Comparison of ENCODE assay signal across 23 cellular contexts in genomic region chr10:92505044-92505443, GRCh38.
DNase-seq lines count a peak whose midpoint lies in the region; ATAC-seq, FAIRE-seq and TF ChIP-seq lines count a peak whose summit lies in the region.
"Had no signal": no experiment of that assay in that cellular context is flagged by ENCODE, and none has a peak within 500 bp of the region (broad histone marks: within the 10 kb centered on the region; RNA-seq: fewer than 3 reads in every experiment).

No MANE protein-coding gene starts in this region.

- no peaks in the 10 kb centered on the region for H3K27me3 Mint-ChIP-seq in CD4-positive, CD25-positive, alpha-beta regulatory T cell
- H3K27me3 Mint-ChIP-seq in chondrocyte (ENCODE audit: low read depth): no peaks in the 10 kb centered on the region
- H3K27me3 Mint-ChIP-seq in activated naive CD4-positive, alpha-beta T cell treated with anti-CD3 and anti-CD28 coated beads, Interleukin-2, amount 10 ng/mL, durations not matched to agents 7 days and 5 days: no peaks in the 10 kb centered on the region
- H3K27me3 Mint-ChIP-seq: B cell; CD8-positive, alpha-beta memory T cell; IgD-negative memory B cell had no signal

- no peak for TF ChIP-seq POLR2A in A549 (IDR thresholded peaks at IDR 0.05; ENCODE audit: low read length)

- no peak for DNase-seq in A549 (ENCODE audit: low read depth in 1 of 2, low spot score in 1 of 2)
- DNase-seq in CD4-positive, CD25-positive, alpha-beta regulatory T cell: no peak
- DNase-seq in OCI-LY7 (ENCODE audit: low spot score): no peak
- DNase-seq in chondrocyte (ENCODE audit: low spot score): no peak
- no peak for DNase-seq in activated naive CD4-positive, alpha-beta T cell treated with anti-CD3 and anti-CD28 coated beads, Interleukin-2, amount 10 ng/mL, durations not matched to agents 7 days and 5 days
- DNase-seq in NCI-H82 (lab: John Stamatoyannopoulos, UW): no peak
- DNase-seq: CD8-positive, alpha-beta memory T cell; COR-L47; DMS 273 treated with DMSO at 0.1 percent for 48 hours; GOT3; H7; Kasumi-1; KG1 had no signal

- H3K27ac ChIP-seq in A549: no peak overlapping the region
- no peak overlapping the region for H3K27ac ChIP-seq in CD4-positive, CD25-positive, alpha-beta regulatory T cell (ENCODE audit: insufficient read depth, low read length, poor library complexity, severe bottlenecking)
- H3K27ac ChIP-seq in OCI-LY7 (ENCODE audit: low read depth, low read length, poor library complexity, severe bottlenecking): no peak overlapping the region
- H3K27ac ChIP-seq: BLaER1 treated with 17β-estradiol and CSF1 and Interleukin-3, amounts not matched to agents 10 nM and 100 nM; HL-60 had no signal

- H3K79me2 ChIP-seq in OCI-LY7 (ENCODE audit: insufficient read depth, low read depth, low read length): no peaks in the 10 kb centered on the region

- H3K36me3 Mint-ChIP-seq in CD4-positive, CD25-positive, alpha-beta regulatory T cell: peaks cover 41% of the 10 kb centered on the region
- H3K36me3 Mint-ChIP-seq in chondrocyte (ENCODE audit: low read depth): peaks cover 25% of the 10 kb centered on the region
- H3K36me3 Mint-ChIP-seq in activated naive CD4-positive, alpha-beta T cell treated with anti-CD3 and anti-CD28 coated beads, Interleukin-2, amount 10 ng/mL, durations not matched to agents 7 days and 5 days: peaks cover 16% of the 10 kb centered on the region

- BruUV-seq in OCI-LY7 (replicated peaks; lab: Mats Ljungman, UMichigan): no TSS peak

- no peak for TF ChIP-seq CTCF in A549 (IDR thresholded peaks at IDR 0.05)
- peak; percentile 37 for TF ChIP-seq CTCF in OCI-LY7 (conservative IDR thresholded peaks at IDR 0.05; ENCODE audit: low read length)
- TF ChIP-seq CTCF in chondrocyte (IDR thresholded peaks at IDR 0.05): peak; percentile 31

- peak overlapping the region in 2 of 3 donors; percentile 24 to 57 for H3K27ac Mint-ChIP-seq in CD4-positive, CD25-positive, alpha-beta regulatory T cell
- no peak overlapping the region for H3K27ac Mint-ChIP-seq in chondrocyte (ENCODE audit: unreplicated experiment)
- H3K27ac Mint-ChIP-seq in activated naive CD4-positive, alpha-beta T cell treated with anti-CD3 and anti-CD28 coated beads, Interleukin-2, amount 10 ng/mL, durations not matched to agents 7 days and 5 days: no peak overlapping the region
- H3K27ac Mint-ChIP-seq: B cell, IgD-negative memory B cell had no signal

- H2AFZ ChIP-seq in OCI-LY7 (ENCODE audit: low read length): no peak overlapping the region

- no peaks in the 10 kb centered on the region for H4K20me1 ChIP-seq in OCI-LY7 (ENCODE audit: insufficient read depth, low read length)
- H4K20me1 ChIP-seq: BLaER1 treated with 17β-estradiol and CSF1 and Interleukin-3, amounts not matched to agents 10 nM and 100 nM had no signal

- H3K4me3 Mint-ChIP-seq in CD4-positive, CD25-positive, alpha-beta regulatory T cell: no peak overlapping the region
- no peak overlapping the region for H3K4me3 Mint-ChIP-seq in chondrocyte (ENCODE audit: unreplicated experiment)
- no peak overlapping the region for H3K4me3 Mint-ChIP-seq in activated naive CD4-positive, alpha-beta T cell treated with anti-CD3 and anti-CD28 coated beads, Interleukin-2, amount 10 ng/mL, durations not matched to agents 7 days and 5 days
- H3K4me3 Mint-ChIP-seq: B cell; CD8-positive, alpha-beta memory T cell; IgD-negative memory B cell had no signal

- no peak for TF ChIP-seq EP300 in A549 (IDR thresholded peaks at IDR 0.05)

- H3K4me1 Mint-ChIP-seq in CD4-positive, CD25-positive, alpha-beta regulatory T cell: peaks cover 0 to 4% (median 0%) of the 10 kb centered on the region in 4 donors
- no peaks in the 10 kb centered on the region for H3K4me1 Mint-ChIP-seq in chondrocyte (ENCODE audit: low read depth)
- H3K4me1 Mint-ChIP-seq in activated naive CD4-positive, alpha-beta T cell treated with anti-CD3 and anti-CD28 coated beads, Interleukin-2, amount 10 ng/mL, durations not matched to agents 7 days and 5 days: no peaks in the 10 kb centered on the region
- H3K4me1 Mint-ChIP-seq: B cell; CD8-positive, alpha-beta memory T cell had no signal

- WGBS in A549 (ENCODE audit: missing lambda C conversion rate): 89% methylated on average over 5 of the region's 5 CpGs

- H3K4me2 ChIP-seq in A549 (no peak overlapping the region), OCI-LY7 (ENCODE audit: low read length) (no peak overlapping the region)
- H3K4me2 ChIP-seq: BLaER1 treated with 17β-estradiol and CSF1 and Interleukin-3, amounts not matched to agents 10 nM and 100 nM had no signal

- no peaks in the 10 kb centered on the region for H3K9me3 ChIP-seq in A549
- no peaks in the 10 kb centered on the region for H3K9me3 ChIP-seq in CD4-positive, CD25-positive, alpha-beta regulatory T cell (ENCODE audit: control insufficient read depth in 2 of 2, low read length in 2 of 2)
- H3K9me3 ChIP-seq in OCI-LY7 (ENCODE audit: low read length): no peaks in the 10 kb centered on the region
- H3K9me3 ChIP-seq: BLaER1 treated with 17β-estradiol and CSF1 and Interleukin-3, amounts not matched to agents 10 nM and 100 nM had no signal

- H3K4me1 ChIP-seq in A549 (no peaks in the 10 kb centered on the region), OCI-LY7 (ENCODE audit: insufficient read depth, low read length, poor library complexity, severe bottlenecking) (no peaks in the 10 kb centered on the region)
- H3K4me1 ChIP-seq in CD4-positive, CD25-positive, alpha-beta regulatory T cell (ENCODE audit: control insufficient read depth, insufficient read depth, low read length, poor library complexity, severe bottlenecking): no peaks in the 10 kb centered on the region
- H3K4me1 ChIP-seq: BLaER1 treated with 17β-estradiol and CSF1 and Interleukin-3, amounts not matched to agents 10 nM and 100 nM had no signal

- peaks cover 56% of the 10 kb centered on the region for H3K36me3 ChIP-seq in CD4-positive, CD25-positive, alpha-beta regulatory T cell (ENCODE audit: control insufficient read depth, insufficient read depth, low read length)
- peaks cover 44% of the 10 kb centered on the region for H3K36me3 ChIP-seq in OCI-LY7 (ENCODE audit: insufficient read depth, low read length)

- no peaks in the 10 kb centered on the region for H3K9me3 Mint-ChIP-seq in CD4-positive, CD25-positive, alpha-beta regulatory T cell
- H3K9me3 Mint-ChIP-seq in chondrocyte (ENCODE audit: low read depth): no peaks in the 10 kb centered on the region
- no peaks in the 10 kb centered on the region for H3K9me3 Mint-ChIP-seq in activated naive CD4-positive, alpha-beta T cell treated with anti-CD3 and anti-CD28 coated beads, Interleukin-2, amount 10 ng/mL, durations not matched to agents 7 days and 5 days
- H3K9me3 Mint-ChIP-seq: CD8-positive, alpha-beta memory T cell; IgD-negative memory B cell had no signal

- CTCF ChIA-PET in A549 (lab: Yijun Ruan, JAX) (interaction anchor here (0.7 kb wide), 1 partner anchor 69 kb away, joined by 3 read pairs; the partner anchor contains the start of gene IDE), OCI-LY7 (lab: Charles Lee; ENCODE audit: unreplicated experiment) (no interaction called here)
- CTCF ChIA-PET in activated naive CD4-positive, alpha-beta T cell treated with anti-CD3 and anti-CD28 coated beads, Interleukin-2, amount 10 ng/mL, durations not matched to agents 7 days and 5 days (lab: Charles Lee): no interaction called here

- no peak for TF ChIP-seq RAD21 in A549 (conservative IDR thresholded peaks at IDR 0.05 in 1 of 2, IDR thresholded peaks at IDR 0.05 in 1 of 2)

- no peak overlapping the region for H3K4me3 ChIP-seq in A549
- H3K4me3 ChIP-seq in CD4-positive, CD25-positive, alpha-beta regulatory T cell (ENCODE audit: low read depth, low read length): no peak overlapping the region
- no peak overlapping the region for H3K4me3 ChIP-seq in OCI-LY7 (ENCODE audit: low read depth, low read length, poor library complexity, severe bottlenecking)
- H3K4me3 ChIP-seq: BLaER1 treated with 17β-estradiol and CSF1 and Interleukin-3, amounts not matched to agents 10 nM and 100 nM had no signal

- FAIRE-seq in A549 (lab: Jason Lieb, UNC): no peak
- FAIRE-seq: G401.6, GM12891, GM19239 had no signal

- no peaks in the 10 kb centered on the region for H3K9me2 ChIP-seq in OCI-LY7 (ENCODE audit: insufficient read depth, low read length)

- intact Hi-C loops in OCI-LY7 (cut with micrococcal nuclease; ENCODE audit: unreplicated experiment): no loop called here

- no peaks in the 10 kb centered on the region for H3K27me3 ChIP-seq in CD4-positive, CD25-positive, alpha-beta regulatory T cell (ENCODE audit: control insufficient read depth, insufficient read depth, low read length)
- H3K27me3 ChIP-seq: BLaER1 treated with 17β-estradiol and CSF1 and Interleukin-3, amounts not matched to agents 10 nM and 100 nM had no signal

- ATAC-seq in A549 (no peak), GM21360 (IDR thresholded peaks at IDR 0.05; ENCODE audit: unreplicated experiment) (no peak), GM19463 (IDR thresholded peaks at IDR 0.05; ENCODE audit: unreplicated experiment) (no peak)
- no peak for ATAC-seq in CD4-positive, CD25-positive, alpha-beta regulatory T cell (ENCODE audit: low read depth in 2 of 2)
- ATAC-seq: HCT116 had no signal

- POLR2A ChIA-PET in A549 (lab: Yijun Ruan, JAX): no interaction called here
- POLR2A ChIA-PET in OCI-LY7 (lab: Charles Lee): interaction anchor here (0.6 kb wide), 1 partner anchor 79 kb away, joined by 3 read pairs; no protein-coding TSS in a partner anchor

TF ChIP-seq in A549, 52 proteins besides CTCF, POLR2A, EP300 and RAD21 (continues in another document):
- TF ChIP-seq, protein P1, sequence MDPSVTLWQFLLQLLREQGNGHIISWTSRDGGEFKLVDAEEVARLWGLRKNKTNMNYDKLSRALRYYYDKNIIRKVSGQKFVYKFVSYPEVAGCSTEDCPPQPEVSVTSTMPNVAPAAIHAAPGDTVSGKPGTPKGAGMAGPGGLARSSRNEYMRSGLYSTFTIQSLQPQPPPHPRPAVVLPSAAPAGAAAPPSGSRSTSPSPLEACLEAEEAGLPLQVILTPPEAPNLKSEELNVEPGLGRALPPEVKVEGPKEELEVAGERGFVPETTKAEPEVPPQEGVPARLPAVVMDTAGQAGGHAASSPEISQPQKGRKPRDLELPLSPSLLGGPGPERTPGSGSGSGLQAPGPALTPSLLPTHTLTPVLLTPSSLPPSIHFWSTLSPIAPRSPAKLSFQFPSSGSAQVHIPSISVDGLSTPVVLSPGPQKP (IDR thresholded peaks at IDR 0.05; ENCODE audit: low read depth, low read length): no peak
- TF ChIP-seq FOSL2 (IDR thresholded peaks at IDR 0.05) (no peak), FOSL2 (CRISPR knock-in tag; IDR thresholded peaks at IDR 0.05) (no peak), CBX2 (IDR thresholded peaks at IDR 0.05; ENCODE audit: borderline replicate concordance, low read depth) (no peak), MAFK (IDR thresholded peaks at IDR 0.05; ENCODE audit: partially characterized antibody) (peak; percentile 70), ESRRA (IDR thresholded peaks at IDR 0.05; ENCODE audit: borderline replicate concordance, low read length) (no peak)
- TF ChIP-seq, protein P2, sequence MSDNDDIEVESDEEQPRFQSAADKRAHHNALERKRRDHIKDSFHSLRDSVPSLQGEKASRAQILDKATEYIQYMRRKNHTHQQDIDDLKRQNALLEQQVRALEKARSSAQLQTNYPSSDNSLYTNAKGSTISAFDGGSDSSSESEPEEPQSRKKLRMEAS (IDR thresholded peaks at IDR 0.05): no peak

Comparison
In these comparisons a context has a peak if more than half of its experiments do, and no peak if none do; other contexts are left out.
1. H3K27ac Mint-ChIP-seq: peak in CD4-positive, CD25-positive, alpha-beta regulatory T cell (2 of 3); none in chondrocyte (single experiment) and activated naive CD4-positive, alpha-beta T cell treated with anti-CD3 and anti-CD28 coated beads, Interleukin-2, amount 10 ng/mL, durations not matched to agents 7 days and 5 days (single experiment).